ENCODE assay signal across 8 cellular contexts in genomic region chrX:41720125-41720780, GRCh38. TPM values are rescaled to one million over a fixed set of nuclear protein-coding genes. Genes with fewer than 3 reads are reported as not detected.
A peak's percentile ranks its signal among the peaks of the same experiment; 100 is the strongest.
DNase-seq lines count a peak whose midpoint lies in the region; ATAC-seq and TF ChIP-seq lines count a peak whose summit lies in the region.

No MANE protein-coding gene starts in this region.

- CTCF ChIA-PET in activated naive CD4-positive, alpha-beta T cell treated with anti-CD3 and anti-CD28 coated beads, Interleukin-2, amount 10 ng/mL, durations not matched to agents 7 days and 5 days (lab: Charles Lee), result interaction anchor here (0.6 kb wide), 1 partner anchor 272 kb away, joined by 3 read pairs; no protein-coding TSS in a partner anchor
- CTCF ChIA-PET in RWPE1 (lab: Yijun Ruan, JAX), result no interaction called here

- peak; percentile 86 for ATAC-seq in HG03469 (IDR thresholded peaks at IDR 0.05; ENCODE audit: unreplicated experiment)

- no peak overlapping the region for H3K4me3 Mint-ChIP-seq in activated naive CD4-positive, alpha-beta T cell treated with anti-CD3 and anti-CD28 coated beads, Interleukin-2, amount 10 ng/mL, durations not matched to agents 7 days and 5 days

- DNase-seq in stimulated activated CD4-positive, alpha-beta T cell treated with anti-CD3 and anti-CD28 coated beads, Interleukin-15, amount 100 ng/mL, for 24 hours, result peak; percentile 46
- no peak for DNase-seq in stimulated activated CD4-positive, alpha-beta T cell treated with anti-CD3 and anti-CD28 coated beads, Interleukin-4, amount 100 ng/mL, for 1 hour
- peak; percentile 45 for DNase-seq in activated naive CD4-positive, alpha-beta T cell treated with anti-CD3 and anti-CD28 coated beads, Interleukin-2, amount 10 ng/mL, durations not matched to agents 7 days and 5 days
- peak; percentile 42 for DNase-seq in stimulated activated CD8-positive, alpha-beta memory T cell treated with anti-CD3 and anti-CD28 coated beads, Interleukin-4, amount 100 ng/mL, for 24 hours (ENCODE audit: low read depth)
- no peak for DNase-seq in posterior vena cava (ENCODE audit: low spot score)
- no peak for DNase-seq in cerebellar nuclear complex (lab: John Stamatoyannopoulos, UW)
- no peak for DNase-seq in RWPE1 (ENCODE audit: low spot score)

- H3K27ac Mint-ChIP-seq in activated naive CD4-positive, alpha-beta T cell treated with anti-CD3 and anti-CD28 coated beads, Interleukin-2, amount 10 ng/mL, durations not matched to agents 7 days and 5 days, result no peak overlapping the region

- H3K27ac ChIP-seq in RWPE1, result no peak overlapping the region

- H3K9me3 Mint-ChIP-seq in activated naive CD4-positive, alpha-beta T cell treated with anti-CD3 and anti-CD28 coated beads, Interleukin-2, amount 10 ng/mL, durations not matched to agents 7 days and 5 days, result peaks cover 24% of the 10 kb centered on the region

- no peaks in the 10 kb centered on the region for H3K27me3 Mint-ChIP-seq in activated naive CD4-positive, alpha-beta T cell treated with anti-CD3 and anti-CD28 coated beads, Interleukin-2, amount 10 ng/mL, durations not matched to agents 7 days and 5 days

- POLR2A ChIA-PET in RWPE1 (lab: Yijun Ruan, JAX; ENCODE audit: low non-redundant PET), result no interaction called here

- intact Hi-C loops in posterior vena cava (cut with DNase I), result no loop called here

- H3K4me1 Mint-ChIP-seq in activated naive CD4-positive, alpha-beta T cell treated with anti-CD3 and anti-CD28 coated beads, Interleukin-2, amount 10 ng/mL, durations not matched to agents 7 days and 5 days, result peaks cover 40% of the 10 kb centered on the region

- TF ChIP-seq CTCF in RWPE1 (conservative IDR thresholded peaks at IDR 0.05; ENCODE audit: low read depth), result no peak

- H3K36me3 Mint-ChIP-seq in activated naive CD4-positive, alpha-beta T cell treated with anti-CD3 and anti-CD28 coated beads, Interleukin-2, amount 10 ng/mL, durations not matched to agents 7 days and 5 days, result peaks cover 38% of the 10 kb centered on the region

RNA-seq across cellular contexts. Expression of gene GPR82, which starts 3.7 kb away (rescaled TPM):
- total RNA-seq in posterior vena cava, result under 1 TPM; 0.19 to 0.37 TPM

RNA-seq across cellular contexts. Expression of gene GPR34, which starts 31.5 kb away (rescaled TPM):
- total RNA-seq in posterior vena cava, result 10 to 100 TPM; 16.9 to 35.4 TPM

Comparison
In these comparisons a context has a peak if more than half of its experiments do, and no peak if none do; other contexts are left out.
1. DNase-seq: peak in stimulated activated CD4-positive, alpha-beta T cell treated with anti-CD3 and anti-CD28 coated beads, Interleukin-15, amount 100 ng/mL, for 24 hours (single experiment), activated naive CD4-positive, alpha-beta T cell treated with anti-CD3 and anti-CD28 coated beads, Interleukin-2, amount 10 ng/mL, durations not matched to agents 7 days and 5 days (single experiment) and stimulated activated CD8-positive, alpha-beta memory T cell treated with anti-CD3 and anti-CD28 coated beads, Interleukin-4, amount 100 ng/mL, for 24 hours (single experiment); none in stimulated activated CD4-positive, alpha-beta T cell treated with anti-CD3 and anti-CD28 coated beads, Interleukin-4, amount 100 ng/mL, for 1 hour (single experiment), posterior vena cava (single experiment), cerebellar nuclear complex (0 of 2) and RWPE1 (single experiment).